In the genomic region with DNA sequence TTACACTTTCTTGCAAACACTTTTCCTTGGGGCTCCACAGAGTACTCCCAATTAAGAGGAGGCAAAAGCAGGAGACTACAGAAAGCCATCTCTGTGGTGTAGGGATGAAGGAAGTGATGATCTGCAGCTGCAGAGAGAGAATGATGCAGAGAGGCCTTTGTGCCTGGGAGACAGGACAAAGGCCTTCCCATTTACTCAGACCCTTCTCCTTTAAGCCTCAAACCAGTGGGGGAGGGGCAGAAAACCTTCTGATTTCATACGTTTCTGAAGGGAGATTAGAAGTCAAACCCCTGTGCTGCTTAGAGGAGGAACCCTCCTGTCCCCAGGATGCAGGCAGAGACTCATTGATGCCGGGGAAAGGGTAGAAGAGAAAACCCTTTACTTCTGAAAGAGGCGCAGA, we compare ENCODE assay signal across 23 cellular contexts.
DNase-seq lines count a peak whose midpoint lies in the region; ATAC-seq and TF ChIP-seq lines count a peak whose summit lies in the region.
"Had no signal": no experiment of that assay in that cellular context is flagged by ENCODE, and none has a peak within 500 bp of the region (broad histone marks: within the 10 kb centered on the region; RNA-seq: fewer than 3 reads in every experiment).

No MANE protein-coding gene starts in this region.

- no peak for TF ChIP-seq CTCF in endodermal cell (conservative IDR thresholded peaks at IDR 0.05)

- no peak overlapping the region for H2BK120ac ChIP-seq in mesendoderm (ENCODE audit: low read depth, low read length)

- H4K5ac ChIP-seq in mesendoderm (ENCODE audit: low read length) = no peak overlapping the region

- no peak overlapping the region for H4K8ac ChIP-seq in mesendoderm (ENCODE audit: low read depth, low read length)

- no peaks in the 10 kb centered on the region for H3K79me1 ChIP-seq in mesendoderm (ENCODE audit: low read length)

- H2AK5ac ChIP-seq in mesendoderm (ENCODE audit: low read length) = no peak overlapping the region

- H3K36me3 Mint-ChIP-seq in endodermal cell (ENCODE audit: low read depth) = peaks cover 85% of the 10 kb centered on the region

- H3K4me1 Mint-ChIP-seq in endodermal cell = peaks cover 3% of the 10 kb centered on the region

- H3K27ac ChIP-seq in HUES48 (ENCODE audit: low read depth, low read length) = peak overlapping the region; percentile 37
- no peak overlapping the region for H3K27ac ChIP-seq in endodermal cell (ENCODE audit: low read depth, low read length)
- H3K27ac ChIP-seq in mesendoderm (ENCODE audit: low read depth, low read length) = no peak overlapping the region
- H3K27ac ChIP-seq: BLaER1 treated with 17β-estradiol and CSF1 and Interleukin-3, amounts not matched to agents 10 nM and 100 nM; RWPE1 had no signal

- H3K9ac ChIP-seq in HUES48 (ENCODE audit: low read depth, low read length) = no peak overlapping the region
- no peak overlapping the region for H3K9ac ChIP-seq in endodermal cell (ENCODE audit: extremely low read depth, low read length, poor library complexity, severe bottlenecking)
- H3K9ac ChIP-seq in mesendoderm (ENCODE audit: low read length) = no peak overlapping the region
- H3K9ac ChIP-seq: BLaER1 treated with 17β-estradiol and CSF1 and Interleukin-3, amounts not matched to agents 10 nM and 100 nM had no signal

- no peak for ATAC-seq in GM19395 (IDR thresholded peaks at IDR 0.05; ENCODE audit: unreplicated experiment)
- no peak for ATAC-seq in HG03139 (IDR thresholded peaks at IDR 0.05; ENCODE audit: unreplicated experiment)
- ATAC-seq: CD8-positive, alpha-beta T cell; GM12878; PC-3; SK-N-SH treated with all-trans-retinoic acid at 6 μM for 48 hours had no signal

- peak overlapping the region; percentile 14 for H3K27ac Mint-ChIP-seq in endodermal cell
- H3K27ac Mint-ChIP-seq: CD8-positive, alpha-beta T cell had no signal

- H3K4me3 Mint-ChIP-seq in endodermal cell = no peak overlapping the region
- H3K4me3 Mint-ChIP-seq: CD8-positive, alpha-beta T cell had no signal

- WGBS in endodermal cell (ENCODE audit: insufficient coverage in 1 of 2, insufficient read length in 1 of 2), 2 experiments = 90 to 94% methylated on average over 3 of the region's 3 CpGs
- no CpG with 5 or more reads among the region's 3 CpGs for WGBS in mesendoderm (ENCODE audit: extremely low coverage, insufficient coverage, low lambda C conversion rate)

- DNase-seq in endodermal cell = no peak
- peak; percentile 44 for DNase-seq in mesendoderm
- DNase-seq in superior temporal gyrus (ENCODE audit: extremely low spot score) = peak; percentile 42
- no peak for DNase-seq in NCI-H748 treated with DMSO at 0.1 percent for 48 hours (lab: John Stamatoyannopoulos, UW)
- DNase-seq: Calu3; CD8-positive, alpha-beta T cell; EL; HCEC 1CT; KBM-7; NCI-H1105 treated with DMSO at 0.1 percent for 48 hours; NCI-H187; NCI-H2227 treated with DMSO at 0.1 percent for 48 hours; NCI-H510A treated with DMSO at 0.1 percent for 48 hours; NCI-H82; PC-3; SIG-M5 had no signal

- H3K27me3 Mint-ChIP-seq in endodermal cell (ENCODE audit: insufficient read depth) = no peaks in the 10 kb centered on the region

- no peak overlapping the region for H3K4me2 ChIP-seq in mesendoderm (ENCODE audit: low read length)
- H3K4me2 ChIP-seq: BLaER1 treated with 17β-estradiol and CSF1 and Interleukin-3, amounts not matched to agents 10 nM and 100 nM had no signal

- no peaks in the 10 kb centered on the region for H3K79me2 ChIP-seq in mesendoderm (ENCODE audit: control insufficient read depth, insufficient read depth, low read length)

- H3K36me3 ChIP-seq in HUES48 (ENCODE audit: control insufficient read depth, insufficient read depth, low read length) = peaks cover 16% of the 10 kb centered on the region
- peaks cover 77% of the 10 kb centered on the region for H3K36me3 ChIP-seq in endodermal cell (ENCODE audit: control insufficient read depth, insufficient read depth, low read length)
- H3K36me3 ChIP-seq in mesendoderm (ENCODE audit: control insufficient read depth, insufficient read depth, low read length) = peaks cover 1% of the 10 kb centered on the region

- H2BK15ac ChIP-seq in mesendoderm (replicated peaks; ENCODE audit: low read depth) = no peak overlapping the region

- no peak overlapping the region for H3K18ac ChIP-seq in mesendoderm (ENCODE audit: low read length)

- H3K27me3 ChIP-seq in HUES48 (ENCODE audit: control insufficient read depth, insufficient read depth, low read length) (no peaks in the 10 kb centered on the region), endodermal cell (ENCODE audit: control insufficient read depth, insufficient read depth, low read length, poor library complexity, severe bottlenecking) (no peaks in the 10 kb centered on the region), mesendoderm (ENCODE audit: insufficient read depth, low read length, poor library complexity) (no peaks in the 10 kb centered on the region)
- H3K27me3 ChIP-seq: BLaER1 treated with 17β-estradiol and CSF1 and Interleukin-3, amounts not matched to agents 10 nM and 100 nM had no signal

- H3K9me3 ChIP-seq in HUES48 (ENCODE audit: control insufficient read depth, insufficient read depth, low read length) = peaks cover 9% of the 10 kb centered on the region
- H3K9me3 ChIP-seq in endodermal cell (ENCODE audit: control insufficient read depth, low read length) = peaks cover 64% of the 10 kb centered on the region

- H3K4me1 ChIP-seq in HUES48 (ENCODE audit: control insufficient read depth, insufficient read depth, low read length) = peaks cover 4% of the 10 kb centered on the region
- no peaks in the 10 kb centered on the region for H3K4me1 ChIP-seq in endodermal cell (ENCODE audit: control insufficient read depth, insufficient read depth, low read length)
- H3K4me1 ChIP-seq in mesendoderm (ENCODE audit: control insufficient read depth, low read depth, low read length) = no peaks in the 10 kb centered on the region

- no peak overlapping the region for H3K4me3 ChIP-seq in HUES48 (ENCODE audit: low read depth, low read length)
- H3K4me3 ChIP-seq in endodermal cell (ENCODE audit: low read length) = peak overlapping the region; percentile 57
- H3K4me3 ChIP-seq in mesendoderm (ENCODE audit: low read length) = no peak overlapping the region
- H3K4me3 ChIP-seq: BLaER1 treated with 17β-estradiol and CSF1 and Interleukin-3, amounts not matched to agents 10 nM and 100 nM; GM12878 had no signal

- peaks cover 47% of the 10 kb centered on the region for H3K9me3 Mint-ChIP-seq in endodermal cell

- no peak overlapping the region for H2BK5ac ChIP-seq in mesendoderm (ENCODE audit: low read length)

- no peak overlapping the region for H3K4ac ChIP-seq in mesendoderm (ENCODE audit: low read depth, low read length)

- no peak overlapping the region for H3K56ac ChIP-seq in mesendoderm (ENCODE audit: low read length)

- H3K23ac ChIP-seq in mesendoderm (ENCODE audit: low read length) = no peak overlapping the region

Comparison
In these comparisons a context has a peak if more than half of its experiments do, and no peak if none do; other contexts are left out.
1. DNase-seq: peak in mesendoderm (single experiment) and superior temporal gyrus (single experiment); none in endodermal cell (single experiment) and NCI-H748 treated with DMSO at 0.1 percent for 48 hours (single experiment).